1 cellular context compared by ENCODE assay signal in genomic region chr17:58417300-58418092, GRCh38.
TF ChIP-seq lines count a peak whose summit lies in the region.

TSS of gene RNF43 (minus strand) at chr17:58417534. CDS start at chr17:58415577, 1,957 bp downstream.

TF ChIP-seq in K562, 482 proteins besides CTCF, POLR2A, EP300 and RAD21 (continued from another document and continues in another):
- no peak for TF ChIP-seq PHTF2 (CRISPR knock-in tag; IDR thresholded peaks at IDR 0.05)
- TF ChIP-seq USF1 (CRISPR knock-in tag; IDR thresholded peaks at IDR 0.05) = no peak
- no peak for TF ChIP-seq HNRNPUL1 (IDR thresholded peaks at IDR 0.05; ENCODE audit: low read length)
- no peak for TF ChIP-seq ZNF274 (IDR thresholded peaks at IDR 0.05; ENCODE audit: borderline replicate concordance, low read depth, low read length)
- TF ChIP-seq PURB (CRISPR knock-in tag; IDR thresholded peaks at IDR 0.05; ENCODE audit: low read depth) = no peak
- TF ChIP-seq ZSCAN29 (IDR thresholded peaks at IDR 0.05) = no peak
- TF ChIP-seq NR1H2 (CRISPR knock-in tag; IDR thresholded peaks at IDR 0.05) = no peak
- TF ChIP-seq RREB1 (CRISPR knock-in tag; IDR thresholded peaks at IDR 0.05) = no peak
- no peak for TF ChIP-seq NFATC3 (IDR thresholded peaks at IDR 0.05)
- TF ChIP-seq EGR1 (conservative IDR thresholded peaks at IDR 0.05) = no peak
- TF ChIP-seq ZNF217 (CRISPR knock-in tag; IDR thresholded peaks at IDR 0.05) = no peak
- TF ChIP-seq RHOXF2B (CRISPR knock-in tag; conservative IDR thresholded peaks at IDR 0.05) = no peak
- no peak for TF ChIP-seq NFIX (CRISPR knock-in tag; IDR thresholded peaks at IDR 0.05; ENCODE audit: low read depth)
- TF ChIP-seq VEZF1 (CRISPR knock-in tag; IDR thresholded peaks at IDR 0.05) = peak; percentile 100
- no peak for TF ChIP-seq ETS1 (conservative IDR thresholded peaks at IDR 0.05; ENCODE audit: control insufficient read depth, low read depth, low read length)
- peak; percentile 41; the same call in 1 of the 2 replicates for TF ChIP-seq BCOR (IDR thresholded peaks at IDR 0.05)
- no peak for TF ChIP-seq PRPF4 (IDR thresholded peaks at IDR 0.05; ENCODE audit: insufficient read depth, low read depth, low read length, poor library complexity, severe bottlenecking)
- TF ChIP-seq POLR2AphosphoS5 (IDR thresholded peaks at IDR 0.05; ENCODE audit: control insufficient read depth, insufficient read depth, low read depth, low read length) = peak; percentile 51
- no peak for TF ChIP-seq KLF6 (CRISPR knock-in tag; IDR thresholded peaks at IDR 0.05; ENCODE audit: borderline replicate concordance)
- TF ChIP-seq BMI1 (IDR thresholded peaks at IDR 0.05; ENCODE audit: low read length) = no peak
- TF ChIP-seq FOSL1 (tag; conservative IDR thresholded peaks at IDR 0.05) = peak; percentile 41; the same call in 1 of the 2 replicates
- TF ChIP-seq ZNF165 (CRISPR knock-in tag; IDR thresholded peaks at IDR 0.05; ENCODE audit: borderline replicate concordance) = no peak
- no peak for TF ChIP-seq SIN3A (IDR thresholded peaks at IDR 0.05; ENCODE audit: borderline replicate concordance in 2 of 2, control insufficient read depth in 1 of 2, low read depth in 2 of 2, low read length in 2 of 2)
- TF ChIP-seq KDM4B (IDR thresholded peaks at IDR 0.05; ENCODE audit: borderline replicate concordance in 2 of 2, low read depth in 1 of 2) = peak in 1 of 2 experiments; percentile 92; a peak in 2 of 4 replicates
- TF ChIP-seq FOXK1 (CRISPR knock-in tag; IDR thresholded peaks at IDR 0.05; ENCODE audit: borderline replicate concordance) = no peak
- no peak for TF ChIP-seq ZNF408 (CRISPR knock-in tag; IDR thresholded peaks at IDR 0.05; ENCODE audit: low read depth)
- TF ChIP-seq ZBTB7A (IDR thresholded peaks at IDR 0.05; ENCODE audit: borderline replicate concordance, control insufficient read depth, low read depth, low read length) = no peak; the same call in 1 of the 2 replicates
- no peak; the same call in 1 of the 2 replicates for TF ChIP-seq ATF3 (IDR thresholded peaks at IDR 0.05)
- no peak for TF ChIP-seq ATF3 (CRISPR knock-in tag; conservative IDR thresholded peaks at IDR 0.05)
- no peak; the same call in 1 of the 2 replicates for TF ChIP-seq TRIM28 (IDR thresholded peaks at IDR 0.05)
- no peak for TF ChIP-seq ERF (CRISPR knock-in tag; IDR thresholded peaks at IDR 0.05)
- no peak for TF ChIP-seq ZNF324 (CRISPR knock-in tag; IDR thresholded peaks at IDR 0.05)
- no peak for TF ChIP-seq C11orf30 (IDR thresholded peaks at IDR 0.05; ENCODE audit: low read depth)
- TF ChIP-seq BRD9 (IDR thresholded peaks at IDR 0.05; ENCODE audit: low read depth, partially characterized antibody) = peak; percentile 42
- peak; percentile 26 for TF ChIP-seq TAF1 (IDR thresholded peaks at IDR 0.05; ENCODE audit: control insufficient read depth, extremely low read depth, insufficient read depth, low read length, severe bottlenecking)
- TF ChIP-seq ZNF316 (IDR thresholded peaks at IDR 0.05) = no peak
- no peak for TF ChIP-seq ZFX (CRISPR knock-in tag; IDR thresholded peaks at IDR 0.05)
- no peak for TF ChIP-seq RBBP5 (IDR thresholded peaks at IDR 0.05; ENCODE audit: borderline replicate concordance, insufficient read depth, low read length, poor library complexity, severe bottlenecking)
- TF ChIP-seq NEUROD1 (IDR thresholded peaks at IDR 0.05; ENCODE audit: borderline replicate concordance, low read depth, low read length, partially characterized antibody) = peak; percentile 29
- TF ChIP-seq ZNF280B (CRISPR knock-in tag; IDR thresholded peaks at IDR 0.05) = no peak
- no peak for TF ChIP-seq BDP1 (IDR thresholded peaks at IDR 0.05; ENCODE audit: insufficient read depth, insufficient read length)
- TF ChIP-seq PHF20 (IDR thresholded peaks at IDR 0.05; ENCODE audit: partially characterized antibody) = no peak
- no peak for TF ChIP-seq CHD1 (IDR thresholded peaks at IDR 0.05; ENCODE audit: low read length)
- TF ChIP-seq ZNF77 (CRISPR knock-in tag; IDR thresholded peaks at IDR 0.05) = no peak
- no peak for TF ChIP-seq ZBTB34 (CRISPR knock-in tag; IDR thresholded peaks at IDR 0.05)
- TF ChIP-seq MLLT1 (IDR thresholded peaks at IDR 0.05) = peak in 1 of 2 experiments; percentile 85; a peak in 3 of 4 replicates
